ENCODE assay signal across 2 cellular contexts in the genomic region with DNA sequence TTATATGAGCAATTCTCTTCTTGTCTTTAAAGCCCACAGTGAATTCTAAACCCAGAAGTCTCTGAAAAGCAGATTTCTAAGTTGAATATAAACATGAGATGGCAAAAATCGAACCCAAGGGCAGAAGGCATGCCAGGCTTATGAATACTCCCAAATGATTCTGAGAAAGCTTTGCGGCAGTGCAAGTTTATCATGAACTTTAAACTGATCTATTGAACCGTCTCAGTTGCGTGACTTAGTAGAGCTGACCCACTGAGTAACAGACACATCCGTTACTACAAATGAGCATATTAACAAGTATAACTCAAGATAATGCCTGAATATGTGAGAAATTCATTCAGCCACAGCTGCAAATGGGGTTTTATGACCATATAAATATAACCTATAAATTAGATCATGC.
TF ChIP-seq lines count a peak whose summit lies in the region.

No MANE protein-coding gene starts in this region.

TF ChIP-seq in liver, 16 proteins besides CTCF, POLR2A, EP300 and RAD21 (continued from another document):
- TF ChIP-seq, protein P1, sequence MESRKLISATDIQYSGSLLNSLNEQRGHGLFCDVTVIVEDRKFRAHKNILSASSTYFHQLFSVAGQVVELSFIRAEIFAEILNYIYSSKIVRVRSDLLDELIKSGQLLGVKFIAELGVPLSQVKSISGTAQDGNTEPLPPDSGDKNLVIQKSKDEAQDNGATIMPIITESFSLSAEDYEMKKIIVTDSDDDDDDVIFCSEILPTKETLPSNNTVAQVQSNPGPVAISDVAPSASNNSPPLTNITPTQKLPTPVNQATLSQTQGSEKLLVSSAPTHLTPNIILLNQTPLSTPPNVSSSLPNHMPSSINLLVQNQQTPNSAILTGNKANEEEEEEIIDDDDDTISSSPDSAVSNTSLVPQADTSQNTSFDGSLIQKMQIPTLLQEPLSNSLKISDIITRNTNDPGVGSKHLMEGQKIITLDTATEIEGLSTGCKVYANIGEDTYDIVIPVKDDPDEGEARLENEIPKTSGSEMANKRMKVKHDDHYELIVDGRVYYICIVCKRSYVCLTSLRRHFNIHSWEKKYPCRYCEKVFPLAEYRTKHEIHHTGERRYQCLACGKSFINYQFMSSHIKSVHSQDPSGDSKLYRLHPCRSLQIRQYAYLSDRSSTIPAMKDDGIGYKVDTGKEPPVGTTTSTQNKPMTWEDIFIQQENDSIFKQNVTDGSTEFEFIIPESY (IDR thresholded peaks at IDR 0.05), result no peak
- peak; percentile 9 to 15 for TF ChIP-seq RXRA (IDR thresholded peaks at IDR 0.05)

TF ChIP-seq in HepG2, 621 proteins besides CTCF, POLR2A, EP300 and RAD21 (continued from another document):
- TF ChIP-seq ZNF710 (CRISPR knock-in tag; IDR thresholded peaks at IDR 0.05; ENCODE audit: borderline replicate concordance) (no peak), TRIM24 (CRISPR knock-in tag; IDR thresholded peaks at IDR 0.05) (no peak), YEATS2 (CRISPR knock-in tag; IDR thresholded peaks at IDR 0.05; ENCODE audit: borderline replicate concordance) (no peak), ZBTB4 (CRISPR knock-in tag; IDR thresholded peaks at IDR 0.05; ENCODE audit: borderline replicate concordance) (no peak), ZNF547 (CRISPR knock-in tag; IDR thresholded peaks at IDR 0.05) (no peak)
- TF ChIP-seq, protein P2, sequence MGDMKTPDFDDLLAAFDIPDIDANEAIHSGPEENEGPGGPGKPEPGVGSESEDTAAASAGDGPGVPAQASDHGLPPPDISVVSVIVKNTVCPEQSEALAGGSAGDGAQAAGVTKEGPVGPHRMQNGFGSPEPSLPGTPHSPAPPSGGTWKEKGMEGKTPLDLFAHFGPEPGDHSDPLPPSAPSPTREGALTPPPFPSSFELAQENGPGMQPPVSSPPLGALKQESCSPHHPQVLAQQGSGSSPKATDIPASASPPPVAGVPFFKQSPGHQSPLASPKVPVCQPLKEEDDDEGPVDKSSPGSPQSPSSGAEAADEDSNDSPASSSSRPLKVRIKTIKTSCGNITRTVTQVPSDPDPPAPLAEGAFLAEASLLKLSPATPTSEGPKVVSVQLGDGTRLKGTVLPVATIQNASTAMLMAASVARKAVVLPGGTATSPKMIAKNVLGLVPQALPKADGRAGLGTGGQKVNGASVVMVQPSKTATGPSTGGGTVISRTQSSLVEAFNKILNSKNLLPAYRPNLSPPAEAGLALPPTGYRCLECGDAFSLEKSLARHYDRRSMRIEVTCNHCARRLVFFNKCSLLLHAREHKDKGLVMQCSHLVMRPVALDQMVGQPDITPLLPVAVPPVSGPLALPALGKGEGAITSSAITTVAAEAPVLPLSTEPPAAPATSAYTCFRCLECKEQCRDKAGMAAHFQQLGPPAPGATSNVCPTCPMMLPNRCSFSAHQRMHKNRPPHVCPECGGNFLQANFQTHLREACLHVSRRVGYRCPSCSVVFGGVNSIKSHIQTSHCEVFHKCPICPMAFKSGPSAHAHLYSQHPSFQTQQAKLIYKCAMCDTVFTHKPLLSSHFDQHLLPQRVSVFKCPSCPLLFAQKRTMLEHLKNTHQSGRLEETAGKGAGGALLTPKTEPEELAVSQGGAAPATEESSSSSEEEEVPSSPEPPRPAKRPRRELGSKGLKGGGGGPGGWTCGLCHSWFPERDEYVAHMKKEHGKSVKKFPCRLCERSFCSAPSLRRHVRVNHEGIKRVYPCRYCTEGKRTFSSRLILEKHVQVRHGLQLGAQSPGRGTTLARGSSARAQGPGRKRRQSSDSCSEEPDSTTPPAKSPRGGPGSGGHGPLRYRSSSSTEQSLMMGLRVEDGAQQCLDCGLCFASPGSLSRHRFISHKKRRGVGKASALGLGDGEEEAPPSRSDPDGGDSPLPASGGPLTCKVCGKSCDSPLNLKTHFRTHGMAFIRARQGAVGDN (CRISPR knock-in tag; IDR thresholded peaks at IDR 0.05), result no peak
